ENCODE assay signal across 1 cellular context in genomic region chr6:43171284-43172126, GRCh38.
TF ChIP-seq lines count a peak whose summit lies in the region.

No MANE protein-coding gene starts in this region.

TF ChIP-seq in HEK293T, 16 proteins besides CTCF, POLR2A, EP300 and RAD21 (continued from another document):
- TF ChIP-seq PKNOX1 (IDR thresholded peaks at IDR 0.05) = no peak
- TF ChIP-seq LEF1 (IDR thresholded peaks at IDR 0.05; ENCODE audit: borderline replicate concordance) = peak; percentile 81; the same call in 1 of the 2 replicates
- TF ChIP-seq ARNT (IDR thresholded peaks at IDR 0.05) = peak; percentile 73
- no peak for TF ChIP-seq CTBP1 (IDR thresholded peaks at IDR 0.05; ENCODE audit: borderline replicate concordance)
- 0 out of 2 replicates have a peak, but pooled peaks have one; percentile 52 for TF ChIP-seq FOXM1 (IDR thresholded peaks at IDR 0.05; ENCODE audit: borderline replicate concordance)
TF ChIP-seq in HEK293T: peak in this region for 3.
